In the genomic region with DNA sequence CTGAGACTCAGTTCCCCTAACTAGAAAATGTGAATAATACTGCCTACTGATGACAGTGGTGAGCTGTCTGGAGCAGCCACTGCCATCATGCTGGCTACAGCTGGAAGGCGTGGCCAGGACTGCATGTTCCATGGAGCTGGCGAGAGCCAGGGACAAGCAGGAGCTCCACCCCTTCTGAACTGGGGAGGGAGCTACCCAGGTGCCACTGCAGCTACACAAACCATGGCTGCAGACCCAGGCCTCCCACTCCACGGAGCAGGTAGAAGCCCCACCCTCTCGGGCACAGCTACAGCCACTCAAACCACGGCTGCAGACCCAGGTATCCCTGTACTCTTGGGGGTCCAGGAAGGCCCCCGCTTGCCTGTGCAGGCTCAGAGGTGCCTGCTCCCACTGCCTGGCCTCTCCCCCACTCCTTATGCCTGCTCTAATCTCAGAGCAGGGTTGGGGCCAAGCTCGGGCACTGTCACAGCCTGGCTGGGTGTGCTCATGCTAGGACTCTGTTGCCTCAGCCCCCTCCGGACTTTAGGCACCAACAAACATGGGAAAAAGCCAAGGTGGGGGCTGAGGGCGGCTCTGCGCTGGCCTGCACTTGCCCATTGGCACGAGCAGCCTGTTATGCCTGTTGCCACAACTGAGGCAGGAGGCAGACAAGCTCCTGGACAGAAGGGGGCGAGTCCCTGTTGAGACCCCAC, we compare ENCODE assay signal across 17 cellular contexts. TPM values are rescaled to one million over a fixed set of nuclear protein-coding genes. Genes with fewer than 3 reads are reported as not detected.
DNase-seq lines count a peak whose midpoint lies in the region; ATAC-seq lines count a peak whose summit lies in the region.
"Had no signal": no experiment of that assay in that cellular context is flagged by ENCODE, and none has a peak within 500 bp of the region (broad histone marks: within the 10 kb centered on the region; RNA-seq: fewer than 3 reads in every experiment).

No MANE protein-coding gene starts in this region.

- no peak overlapping the region for H2AK5ac ChIP-seq in trophoblast cell (ENCODE audit: low read length)

- H4K12ac ChIP-seq in trophoblast cell (ENCODE audit: low read depth, low read length) = no peak overlapping the region

- H3K4me2 ChIP-seq in trophoblast cell (ENCODE audit: low read length) = no peak overlapping the region
- H3K4me2 ChIP-seq: hepatocyte had no signal

- no peak overlapping the region for H3K23ac ChIP-seq in trophoblast cell (ENCODE audit: low read length)

- no peaks in the 10 kb centered on the region for H3K27me3 ChIP-seq in trophoblast cell (ENCODE audit: insufficient read depth, low read length)
- H3K27me3 ChIP-seq: hepatocyte, suprapubic skin had no signal

- H2AFZ ChIP-seq in trophoblast cell (ENCODE audit: insufficient read depth, low read length, poor library complexity) = no peak overlapping the region
- H2AFZ ChIP-seq: GM23248, hepatocyte had no signal

- peaks cover 2% of the 10 kb centered on the region for H3K79me2 ChIP-seq in trophoblast cell (ENCODE audit: control insufficient read depth, insufficient read depth, low read length, poor library complexity)
- H3K79me2 ChIP-seq: hepatocyte had no signal

- no peak overlapping the region for H3K4me3 ChIP-seq in trophoblast cell (ENCODE audit: low read depth, low read length)
- H3K4me3 ChIP-seq: GM23248, hepatocyte, suprapubic skin had no signal

- H2BK5ac ChIP-seq in trophoblast cell (ENCODE audit: low read depth, low read length, poor library complexity) = no peak overlapping the region

- no peak overlapping the region for H3K27ac ChIP-seq in trophoblast cell (ENCODE audit: low read depth, low read length)
- H3K27ac ChIP-seq: GM23248, hepatocyte had no signal

- ATAC-seq in Right ventricle myocardium inferior = peak; percentile 95
- ATAC-seq in left cardiac atrium = peak; percentile 78 to 92
- ATAC-seq in HG02938 (IDR thresholded peaks at IDR 0.05; ENCODE audit: unreplicated experiment) = no peak
- no peak for ATAC-seq in HG02973 (IDR thresholded peaks at IDR 0.05; ENCODE audit: unreplicated experiment)
- ATAC-seq: CD8-positive, alpha-beta T cell had no signal

- no peak overlapping the region for H3K4ac ChIP-seq in trophoblast cell (ENCODE audit: low read depth, low read length)

- H4K8ac ChIP-seq in trophoblast cell (ENCODE audit: low read depth, low read length) = no peak overlapping the region

- H2BK12ac ChIP-seq in trophoblast cell (ENCODE audit: low read length) = no peak overlapping the region

- intact Hi-C loops in Right ventricle myocardium inferior (cut with DNase I) (no loop called here), cardiac septum (cut with DNase I) (no loop called here), left cardiac atrium (cut with DNase I) (no loop called here)

- H3K4me1 ChIP-seq in trophoblast cell (ENCODE audit: control insufficient read depth in 1 of 2, insufficient read depth in 2 of 2, low read length in 2 of 2) = peaks cover 5 to 8% of the 10 kb centered on the region in 2 experiments

- H3K9me3 ChIP-seq in trophoblast cell (ENCODE audit: insufficient read depth, low read depth, low read length) = no peaks in the 10 kb centered on the region
- H3K9me3 ChIP-seq: suprapubic skin had no signal

- no peaks in the 10 kb centered on the region for H3K79me1 ChIP-seq in trophoblast cell (ENCODE audit: low read length)

- H2BK120ac ChIP-seq in trophoblast cell (ENCODE audit: insufficient read depth, low read length, poor library complexity) = no peak overlapping the region

- H3K14ac ChIP-seq in trophoblast cell (ENCODE audit: low read length) = no peak overlapping the region

- H4K91ac ChIP-seq in trophoblast cell (ENCODE audit: low read depth, low read length) = no peak overlapping the region

- no CpG with 5 or more reads among the region's 12 CpGs for WGBS in trophoblast cell (ENCODE audit: extremely low coverage, insufficient coverage, insufficient read length)

- DNase-seq in Right ventricle myocardium inferior (ENCODE audit: missing footprints) (peak; percentile 70), cardiac septum (ENCODE audit: low spot score) (no peak), left cardiac atrium (peak; percentile 42), trophoblast cell (peak; percentile 62 to 71), NCI-H526 treated with DMSO at 0.1 percent for 48 hours (lab: John Stamatoyannopoulos, UW) (no peak)
- DNase-seq in stimulated activated naive CD4-positive, alpha-beta T cell treated with Interleukin-2 at 50 U/mL for 16 hours (lab: John Stamatoyannopoulos, UW) = no peak
- DNase-seq: activated effector memory CD4-positive, alpha-beta T cell treated with Interleukin-2 at 50 U/mL for 16 hours; CD8-positive, alpha-beta T cell; DND-41; GM23248; NCI-H2081; stimulated activated CD4-positive, alpha-beta T cell treated with anti-CD3 and anti-CD28 coated beads, Interleukin-15, amount 100 ng/mL, for 24 hours; T-cell had no signal

- no peak overlapping the region for H3K9ac ChIP-seq in trophoblast cell (ENCODE audit: low read length)
- H3K9ac ChIP-seq: GM23248 had no signal

- H3K36me3 ChIP-seq in trophoblast cell (ENCODE audit: control insufficient read depth in 1 of 2, insufficient read depth in 2 of 2, low read length in 2 of 2) = no peaks in the 10 kb centered on the region
- H3K36me3 ChIP-seq: suprapubic skin had no signal

- peak overlapping the region; percentile 5 for H3K18ac ChIP-seq in trophoblast cell (ENCODE audit: low read length)

RNA-seq across cellular contexts. Expression of a gene that starts 51.7 kb away (rescaled TPM):
- 28.2 TPM for total RNA-seq in Right ventricle myocardium inferior
- total RNA-seq in cardiac septum = 21.0 TPM
- 10 to 100 TPM; 17.0 to 24.2 TPM for total RNA-seq in left cardiac atrium
- 4.2 and 4.3 TPM in 2 replicates for polyA plus RNA-seq in trophoblast cell (2013)

Comparison
In these comparisons a context has a peak if more than half of its experiments do, and no peak if none do; other contexts are left out.
1. DNase-seq: peak in Right ventricle myocardium inferior (single experiment), left cardiac atrium (single experiment) and trophoblast cell (2 of 2); none in cardiac septum (single experiment), stimulated activated naive CD4-positive, alpha-beta T cell treated with Interleukin-2 at 50 U/mL for 16 hours (single experiment) and NCI-H526 treated with DMSO at 0.1 percent for 48 hours (single experiment).
2. ATAC-seq: peak in Right ventricle myocardium inferior (single experiment) and left cardiac atrium (2 of 2); none in HG02938 (single experiment) and HG02973 (single experiment).